In the genomic region with DNA sequence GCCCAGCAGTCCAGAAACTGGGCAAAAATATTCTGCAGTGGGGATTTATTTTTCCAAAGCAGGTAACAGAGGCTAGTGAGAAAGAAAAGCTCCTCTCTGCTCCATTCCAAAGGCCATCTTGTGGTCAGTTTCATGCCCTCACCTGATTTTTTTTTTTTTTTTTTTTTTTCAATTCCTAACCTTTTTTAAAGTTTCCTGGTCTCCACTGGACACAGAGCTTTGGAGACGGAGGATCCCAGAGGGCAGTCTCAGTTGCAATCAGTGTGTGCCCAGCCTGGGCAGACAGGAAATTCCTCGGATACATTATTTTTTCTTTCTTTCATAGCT, we compare ENCODE assay signal across 17 cellular contexts.
DNase-seq lines count a peak whose midpoint lies in the region; ATAC-seq, FAIRE-seq and TF ChIP-seq lines count a peak whose summit lies in the region.
"Had no signal": no experiment of that assay in that cellular context is flagged by ENCODE, and none has a peak within 500 bp of the region (broad histone marks: within the 10 kb centered on the region; RNA-seq: fewer than 3 reads in every experiment).

No MANE protein-coding gene starts in this region.

- H3K9me3 ChIP-seq in BLaER1 (peaks cover 3% of the 10 kb centered on the region; the same call in 1 of the 2 replicates), H1 (ENCODE audit: insufficient read depth in 2 of 2, low read depth in 1 of 2, low read length in 1 of 2) (no peaks in the 10 kb centered on the region), neuronal stem cell (replicated peaks in 1 of 2; ENCODE audit: control insufficient read depth in 2 of 2, insufficient read depth in 1 of 2, low read depth in 1 of 2, low read length in 2 of 2) (no peaks in the 10 kb centered on the region)
- H3K9me3 ChIP-seq: left lung, ovary had no signal

- H3K27me3 Mint-ChIP-seq in activated T-cell treated with anti-CD3 and anti-CD28 coated beads, Interleukin-2, amount 50 U/mL, for 24 hours: no peaks in the 10 kb centered on the region
- no peaks in the 10 kb centered on the region for H3K27me3 Mint-ChIP-seq in activated T-helper 17 cell treated with anti-CD3 and anti-CD28 coated beads, Interleukin-2, amount 50 U/mL, for 72 hours
- H3K27me3 Mint-ChIP-seq: activated CD4-positive, alpha-beta T cell treated with anti-CD3 and anti-CD28 coated beads for 36 hours; brain had no signal

- H3K56ac ChIP-seq in H1 (replicated peaks; ENCODE audit: insufficient read length, low read depth, low read length): no peak overlapping the region

- no peaks in the 10 kb centered on the region for H4K20me1 ChIP-seq in BLaER1
- H4K20me1 ChIP-seq in H1 (replicated peaks in 1 of 2; ENCODE audit: control insufficient read depth in 1 of 2, insufficient read depth in 2 of 2, low read length in 2 of 2): no peaks in the 10 kb centered on the region

- H3K23me2 ChIP-seq in H1 (ENCODE audit: low read depth, low read length): no peaks in the 10 kb centered on the region

- no peak overlapping the region for H2BK5ac ChIP-seq in H1 (ENCODE audit: low read depth, low read length)
- H2BK5ac ChIP-seq in neuronal stem cell (ENCODE audit: low read length): no peak overlapping the region

- FAIRE-seq in H1 (lab: Jason Lieb, UNC): no peak
- FAIRE-seq: frontal cortex had no signal

- H2AFZ ChIP-seq in H1 (ENCODE audit: low read length) (no peak overlapping the region), neuronal stem cell (ENCODE audit: low read length) (no peak overlapping the region)

- WGBS in H1 (ENCODE audit: extremely low coverage in 1 of 2, insufficient coverage in 1 of 2, insufficient read length in 1 of 2, insufficient replicate concordance in 2 of 2, low coverage in 1 of 2, low lambda C conversion rate in 2 of 2, missing lambda C conversion rate in 1 of 2), 2 experiments: 80% methylated on average over 2 of the region's 2 CpGs; no CpG with 5 or more reads in 1 of the 2 experiments
- WGBS in neuronal stem cell (ENCODE audit: extremely low coverage in 2 of 2, insufficient read length in 2 of 2, insufficient replicate concordance in 1 of 2), 2 donors: no CpG with 5 or more reads among the region's 2 CpGs

- H3K4me2 ChIP-seq in BLaER1 (peak overlapping the region; percentile 58; the same call in 1 of the 2 replicates), H1 (ENCODE audit: insufficient read depth in 1 of 2, low read depth in 2 of 2, low read length in 2 of 2) (no peak overlapping the region), neuronal stem cell (ENCODE audit: insufficient read depth, low read length, poor library complexity, severe bottlenecking) (no peak overlapping the region)

- H3K27me3 ChIP-seq in BLaER1 (no peaks in the 10 kb centered on the region), H1 (replicated peaks in 1 of 4; ENCODE audit: control insufficient read depth in 3 of 4, extremely low read depth in 1 of 4, insufficient read depth in 3 of 4, low read length in 3 of 4) (no peaks in the 10 kb centered on the region), neuronal stem cell (ENCODE audit: control insufficient read depth in 3 of 3, insufficient read depth in 3 of 3, low read depth in 1 of 3, low read length in 3 of 3) (no peaks in the 10 kb centered on the region)
- H3K27me3 ChIP-seq: left lung, ovary had no signal

- POLR2A ChIA-PET in H1 (lab: Charles Lee; ENCODE audit: partially characterized antibody): interaction anchor here (0.6 to 1.0 kb wide), 2 partner anchors 269 to 1180 kb away, joined by 3 read pairs; no protein-coding TSS in a partner anchor

- H3K4me1 ChIP-seq in BLaER1 (peaks cover 72% of the 10 kb centered on the region), H1 (replicated peaks in 1 of 4; ENCODE audit: control insufficient read depth in 3 of 4, insufficient read depth in 4 of 4, low read length in 3 of 4) (no peaks in the 10 kb centered on the region; a peak in 1 of 7 replicates), neuronal stem cell (ENCODE audit: control insufficient read depth in 2 of 2, insufficient read depth in 1 of 2, low read depth in 1 of 2, low read length in 2 of 2) (peaks cover 0 to 20% of the 10 kb centered on the region in 2 donors)

- TF ChIP-seq EP300 in H1 (IDR thresholded peaks at IDR 0.05; ENCODE audit: borderline replicate concordance in 1 of 2, low read depth in 2 of 2, low read length in 2 of 2): no peak

- H4K8ac ChIP-seq in H1 (ENCODE audit: extremely low read depth, insufficient read depth, low read length) (no peak overlapping the region), neuronal stem cell (ENCODE audit: low read depth, low read length) (no peak overlapping the region)

- TF ChIP-seq POLR2A in H1 (IDR thresholded peaks at IDR 0.05; ENCODE audit: control extremely low read depth in 1 of 2, low read depth in 2 of 2, low read length in 2 of 2): no peak

- peaks cover 37% of the 10 kb centered on the region for H3K4me1 Mint-ChIP-seq in activated T-cell treated with anti-CD3 and anti-CD28 coated beads, Interleukin-2, amount 50 U/mL, for 24 hours (ENCODE audit: low read depth)
- H3K4me1 Mint-ChIP-seq in activated T-helper 17 cell treated with anti-CD3 and anti-CD28 coated beads, Interleukin-2, amount 50 U/mL, for 72 hours: peaks cover 8% of the 10 kb centered on the region

- no peak for ATAC-seq in HG03571 (IDR thresholded peaks at IDR 0.05; ENCODE audit: unreplicated experiment)
- ATAC-seq in activated T-helper 17 cell treated with anti-CD3 and anti-CD28 coated beads, Interleukin-2, amount 50 U/mL, for 72 hours (replicated peaks): no peak
- ATAC-seq: activated CD4-positive, alpha-beta T cell treated with anti-CD3 and anti-CD28 coated beads for 36 hours; left lung had no signal

- H3K18ac ChIP-seq in H1 (ENCODE audit: extremely low read depth, low read length): no peak overlapping the region
- no peak overlapping the region for H3K18ac ChIP-seq in neuronal stem cell (ENCODE audit: low read length)

- H3K79me1 ChIP-seq in H1 (ENCODE audit: low read depth, low read length): no peaks in the 10 kb centered on the region
- no peaks in the 10 kb centered on the region for H3K79me1 ChIP-seq in neuronal stem cell (ENCODE audit: low read depth, low read length)

- H4K91ac ChIP-seq in H1 (replicated peaks; ENCODE audit: insufficient read length, low read length) (no peak overlapping the region), neuronal stem cell (ENCODE audit: low read depth, low read length, poor library complexity) (no peak overlapping the region)

- H2BK20ac ChIP-seq in H1 (ENCODE audit: low read length): no peak overlapping the region

- H2BK15ac ChIP-seq in H1 (ENCODE audit: low read length) (no peak overlapping the region), neuronal stem cell (ENCODE audit: low read length) (no peak overlapping the region)

- no peak overlapping the region for H3K9ac ChIP-seq in BLaER1
- H3K9ac ChIP-seq in H1 (replicated peaks in 1 of 4; ENCODE audit: extremely low read depth in 1 of 4, low read depth in 3 of 4, low read length in 3 of 4): no peak overlapping the region
- no peak overlapping the region for H3K9ac ChIP-seq in neuronal stem cell (ENCODE audit: low read depth, low read length, poor library complexity)

- H3K27ac ChIP-seq in BLaER1 (peak overlapping the region; percentile 73), H1 (ENCODE audit: low read depth, low read length) (no peak overlapping the region), neuronal stem cell (replicated peaks; ENCODE audit: low read length) (no peak overlapping the region)
- H3K27ac ChIP-seq: left lung, ovary, SK-N-MC had no signal

- H3K9me3 Mint-ChIP-seq in activated T-cell treated with anti-CD3 and anti-CD28 coated beads, Interleukin-2, amount 50 U/mL, for 24 hours: no peaks in the 10 kb centered on the region
- H3K9me3 Mint-ChIP-seq in activated T-helper 17 cell treated with anti-CD3 and anti-CD28 coated beads, Interleukin-2, amount 50 U/mL, for 72 hours: no peaks in the 10 kb centered on the region

- H3K27ac Mint-ChIP-seq in activated T-cell treated with anti-CD3 and anti-CD28 coated beads, Interleukin-2, amount 50 U/mL, for 24 hours: no peak overlapping the region
- no peak overlapping the region for H3K27ac Mint-ChIP-seq in activated T-helper 17 cell treated with anti-CD3 and anti-CD28 coated beads, Interleukin-2, amount 50 U/mL, for 72 hours
- H3K27ac Mint-ChIP-seq: brain had no signal

- no peak overlapping the region for H3K4me3 ChIP-seq in BLaER1
- H3K4me3 ChIP-seq in H1 (ENCODE audit: extremely low read depth in 1 of 4, insufficient read depth in 2 of 4, low read depth in 3 of 4, low read length in 4 of 4): no peak overlapping the region
- no peak overlapping the region for H3K4me3 ChIP-seq in neuronal stem cell (ENCODE audit: low read length in 2 of 2)
- H3K4me3 ChIP-seq: left lung, ovary, SK-N-MC had no signal

- H3K4ac ChIP-seq in H1 (replicated peaks; ENCODE audit: insufficient read length, low read depth, low read length) (no peak overlapping the region), neuronal stem cell (ENCODE audit: low read length) (no peak overlapping the region)

- DNase-seq in NCI-H146 (lab: John Stamatoyannopoulos, UW): peak; percentile 56
- no peak for DNase-seq in H1 (ENCODE audit: low read depth in 1 of 2, low spot score in 2 of 2)
- DNase-seq in neuronal stem cell (ENCODE audit: low spot score): no peak
- DNase-seq in activated T-cell treated with anti-CD3 and anti-CD28 coated beads, Interleukin-2, amount 50 U/mL, for 24 hours: no peak
- DNase-seq in NCI-H524 (lab: John Stamatoyannopoulos, UW): no peak
- DNase-seq: activated CD4-positive, alpha-beta T cell treated with anti-CD3 and anti-CD28 coated beads for 36 hours; H7; left lung; NCI-H1694; NCI-H774 had no signal

- H3K36me3 Mint-ChIP-seq in activated T-cell treated with anti-CD3 and anti-CD28 coated beads, Interleukin-2, amount 50 U/mL, for 24 hours (ENCODE audit: low read depth): peaks cover 77% of the 10 kb centered on the region
- peaks cover 78% of the 10 kb centered on the region for H3K36me3 Mint-ChIP-seq in activated T-helper 17 cell treated with anti-CD3 and anti-CD28 coated beads, Interleukin-2, amount 50 U/mL, for 72 hours (ENCODE audit: low read depth)

- H2BK12ac ChIP-seq in H1 (ENCODE audit: low read depth, low read length) (no peak overlapping the region), neuronal stem cell (ENCODE audit: low read length) (no peak overlapping the region)

- H3K23ac ChIP-seq in H1 (ENCODE audit: insufficient read length) (no peak overlapping the region), neuronal stem cell (ENCODE audit: low read depth, low read length, poor library complexity) (no peak overlapping the region)

- CTCF ChIA-PET in H1 (lab: Charles Lee; ENCODE audit: partially characterized antibody): interaction anchor here (0.6 to 2.9 kb wide), 29 partner anchors 10 to 1408 kb away, joined by 3 to 11 read pairs (median 3); no protein-coding TSS in a partner anchor

- TF ChIP-seq CTCF in H1 (IDR thresholded peaks at IDR 0.05; ENCODE audit: control extremely low read depth in 1 of 3, insufficient read depth in 1 of 3, low read depth in 1 of 3, low read length in 3 of 3): peak in 2 of 3 experiments; percentile 29 to 30; a peak in 2 of 4 replicates

- H3K14ac ChIP-seq in H1 (ENCODE audit: insufficient read length) (no peak overlapping the region), neuronal stem cell (ENCODE audit: low read length) (peak overlapping the region; percentile 78)

- H3K79me2 ChIP-seq in H1 (ENCODE audit: control insufficient read depth in 1 of 2, insufficient read depth in 2 of 2, low read length in 2 of 2): no peaks in the 10 kb centered on the region

- H2AK5ac ChIP-seq in H1 (ENCODE audit: low read depth, low read length) (no peak overlapping the region), neuronal stem cell (ENCODE audit: low read depth, low read length) (no peak overlapping the region)

- H4K5ac ChIP-seq in H1 (ENCODE audit: insufficient read length, low read depth, low read length): no peak overlapping the region

- TF ChIP-seq RAD21 in H1 (IDR thresholded peaks at IDR 0.05 in 1 of 2, conservative IDR thresholded peaks at IDR 0.05 in 1 of 2; ENCODE audit: low read depth in 2 of 2, low read length in 2 of 2): peak; percentile 48 to 58; a peak in 3 of 4 replicates

- no peak overlapping the region for H3K4me3 Mint-ChIP-seq in activated T-cell treated with anti-CD3 and anti-CD28 coated beads, Interleukin-2, amount 50 U/mL, for 24 hours
- H3K4me3 Mint-ChIP-seq in activated T-helper 17 cell treated with anti-CD3 and anti-CD28 coated beads, Interleukin-2, amount 50 U/mL, for 72 hours: no peak overlapping the region
- H3K4me3 Mint-ChIP-seq: activated CD4-positive, alpha-beta T cell treated with anti-CD3 and anti-CD28 coated beads for 36 hours; brain had no signal

- H2BK120ac ChIP-seq in H1 (replicated peaks; ENCODE audit: low read depth, low read length): no peak overlapping the region
- no peak overlapping the region for H2BK120ac ChIP-seq in neuronal stem cell (ENCODE audit: low read depth, low read length)

- peaks cover 61% of the 10 kb centered on the region for H3K36me3 ChIP-seq in BLaER1
- no peaks in the 10 kb centered on the region; a peak in 1 of 8 replicates for H3K36me3 ChIP-seq in H1 (ENCODE audit: control insufficient read depth in 2 of 4, insufficient read depth in 4 of 4, low read length in 3 of 4)
- H3K36me3 ChIP-seq in neuronal stem cell (replicated peaks in 1 of 2; ENCODE audit: control insufficient read depth in 2 of 2, insufficient read depth in 2 of 2, low read length in 2 of 2): peaks cover 3 to 53% of the 10 kb centered on the region in 2 donors
- H3K36me3 ChIP-seq: ovary had no signal
